9 cellular contexts compared by ENCODE assay signal in the genomic region with DNA sequence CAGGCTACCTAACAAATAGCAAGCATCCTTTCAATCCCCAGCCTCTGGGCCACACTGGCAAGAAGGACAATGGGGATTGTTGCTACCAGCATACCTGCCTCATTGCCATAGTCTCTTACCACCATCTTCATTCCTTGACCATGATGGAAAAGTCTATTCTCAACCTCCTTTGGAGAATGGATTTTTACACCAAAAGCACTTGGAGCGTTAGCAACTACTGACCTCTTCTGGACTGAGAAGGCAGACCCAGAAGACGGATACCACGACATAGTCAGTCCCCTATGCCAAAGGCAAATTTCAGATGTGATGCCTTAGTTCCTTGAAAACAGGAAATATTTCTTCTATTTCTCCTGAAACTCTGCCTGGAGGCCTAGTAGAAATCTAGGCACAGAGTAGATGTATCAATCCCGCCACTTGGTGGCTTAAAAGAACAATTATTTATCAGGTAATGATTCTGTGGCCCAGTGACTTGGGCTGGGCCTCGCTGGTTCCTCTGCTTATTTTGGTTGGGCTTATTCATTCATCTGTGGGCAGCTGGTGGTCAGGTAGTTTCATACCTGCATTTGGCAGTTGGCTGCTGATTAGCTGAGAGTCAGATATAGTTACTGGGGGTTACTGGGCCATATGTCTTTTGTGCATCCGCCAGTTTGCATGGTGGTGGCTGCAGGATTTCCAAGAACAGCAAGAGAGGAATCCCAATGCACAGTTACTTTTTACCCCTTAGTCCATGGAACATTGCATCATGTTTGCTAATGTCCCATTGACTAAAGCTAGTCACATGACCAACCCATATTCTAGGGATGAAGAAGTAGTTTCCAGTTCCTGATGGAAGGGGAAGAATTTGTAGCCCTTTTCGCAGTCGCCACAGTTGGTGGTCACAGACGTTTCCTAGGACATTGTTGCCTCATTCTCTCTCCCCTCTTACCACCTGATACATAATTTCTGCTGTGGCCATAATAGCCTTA.
DNase-seq lines count a peak whose midpoint lies in the region; ATAC-seq, FAIRE-seq and TF ChIP-seq lines count a peak whose summit lies in the region.
"Had no signal": no experiment of that assay in that cellular context is flagged by ENCODE, and none has a peak within 500 bp of the region (broad histone marks: within the 10 kb centered on the region; RNA-seq: fewer than 3 reads in every experiment).

No MANE protein-coding gene starts in this region.

- no peak overlapping the region for H3K4me3 Mint-ChIP-seq in stimulated activated memory B cell treated with anti-CD40 and anti-IgM and Interleukin-4, amounts not matched to agents 10 μg/mL and 1 μg/mL and 100 μg/mL, for 72 hours

- peak; percentile 63 for TF ChIP-seq CTCF in AG04450 (IDR thresholded peaks at IDR 0.05; ENCODE audit: low read depth, low read length)
- peak; percentile 17 to 54 (median 23) for TF ChIP-seq CTCF in keratinocyte (optimal IDR thresholded peaks at IDR 0.05 in 1 of 3, IDR thresholded peaks at IDR 0.05 in 1 of 3, conservative IDR thresholded peaks at IDR 0.05 in 1 of 3; ENCODE audit: extremely low read depth in 1 of 3, insufficient read depth in 2 of 3, low read length in 3 of 3)

- H3K4me1 Mint-ChIP-seq in stimulated activated memory B cell treated with anti-CD40 and anti-IgM and Interleukin-4, amounts not matched to agents 10 μg/mL and 1 μg/mL and 100 μg/mL, for 72 hours = peaks cover 40% of the 10 kb centered on the region

- no peaks in the 10 kb centered on the region for H3K36me3 Mint-ChIP-seq in stimulated activated memory B cell treated with anti-CD40 and anti-IgM and Interleukin-4, amounts not matched to agents 10 μg/mL and 1 μg/mL and 100 μg/mL, for 72 hours

- H3K36me3 ChIP-seq in keratinocyte (ENCODE audit: control insufficient read depth in 2 of 2, extremely low read depth in 1 of 2, insufficient read depth in 2 of 2, low read length in 2 of 2) = no peaks in the 10 kb centered on the region
- H3K36me3 ChIP-seq: SJSA1 had no signal

- no peak overlapping the region for H3K4me3 ChIP-seq in AG04450 (ENCODE audit: low read depth, low read length)
- no peak overlapping the region for H3K4me3 ChIP-seq in keratinocyte (ENCODE audit: control insufficient read depth in 2 of 3, extremely low read depth in 1 of 3, insufficient read depth in 2 of 3, low read depth in 1 of 3, low read length in 3 of 3)
- H3K4me3 ChIP-seq: SJSA1 had no signal

- H3K27ac Mint-ChIP-seq in stimulated activated memory B cell treated with anti-CD40 and anti-IgM and Interleukin-4, amounts not matched to agents 10 μg/mL and 1 μg/mL and 100 μg/mL, for 72 hours = no peak overlapping the region

- ATAC-seq in GM19463 (IDR thresholded peaks at IDR 0.05; ENCODE audit: unreplicated experiment) (peak; percentile 41), GM18519 (IDR thresholded peaks at IDR 0.05; ENCODE audit: low FRiP score, unreplicated experiment) (no peak)
- ATAC-seq in stimulated activated memory B cell treated with anti-CD40 and anti-IgM and Interleukin-4, amounts not matched to agents 10 μg/mL and 1 μg/mL and 100 μg/mL, for 72 hours = no peak

- H4K20me1 ChIP-seq in keratinocyte (ENCODE audit: control insufficient read depth, extremely low read depth, insufficient read depth, low read length) = no peaks in the 10 kb centered on the region

- DNase-seq in AG04450 (ENCODE audit: low read depth, low spot score) = peak; percentile 1
- DNase-seq in SW480 (ENCODE audit: low spot score) = peak; percentile 25
- DNase-seq in keratinocyte (ENCODE audit: low read depth, low spot score) = no peak
- DNase-seq in activated CD4-positive, alpha-beta T cell treated with anti-CD3 and anti-CD28 coated beads for 1 hour = no peak
- DNase-seq in NCI-H526 treated with DMSO at 0.1 percent for 48 hours (lab: John Stamatoyannopoulos, UW) = no peak

- no peak overlapping the region for H2AFZ ChIP-seq in keratinocyte (ENCODE audit: control insufficient read depth, low read length)

- no peaks in the 10 kb centered on the region for H3K9me1 ChIP-seq in keratinocyte (ENCODE audit: control insufficient read depth, extremely low read depth, insufficient read depth, low read length)

- H3K9me3 ChIP-seq in AG04450 (ENCODE audit: control insufficient read depth, insufficient read depth, low read length) (peaks cover 18% of the 10 kb centered on the region; the same call in 1 of the 2 replicates), keratinocyte (ENCODE audit: control insufficient read depth, low read depth, low read length) (no peaks in the 10 kb centered on the region)
- H3K9me3 ChIP-seq: SJSA1 had no signal

- no peaks in the 10 kb centered on the region for H3K79me2 ChIP-seq in keratinocyte (ENCODE audit: control insufficient read depth, insufficient read depth, low read length)

- no peak overlapping the region for H3K9ac ChIP-seq in keratinocyte (ENCODE audit: control insufficient read depth, extremely low read depth, insufficient read depth, low read length)

- peaks cover 3% of the 10 kb centered on the region for H3K27me3 ChIP-seq in AG04450 (ENCODE audit: control insufficient read depth, insufficient read depth, low read length)
- H3K27me3 ChIP-seq in keratinocyte (ENCODE audit: control insufficient read depth, extremely low read depth, insufficient read depth, low read length) = no peaks in the 10 kb centered on the region
- H3K27me3 ChIP-seq: SJSA1 had no signal

- dilution Hi-C loops in keratinocyte (cut with MboI; ENCODE audit: extremely low pct_ligation_motif_present, low sequenced_read_pairs) = no loop called here

- peaks cover 27% of the 10 kb centered on the region for H3K27me3 Mint-ChIP-seq in stimulated activated memory B cell treated with anti-CD40 and anti-IgM and Interleukin-4, amounts not matched to agents 10 μg/mL and 1 μg/mL and 100 μg/mL, for 72 hours

- CTCF ChIA-PET in AG04450 (lab: Charles Lee) = interaction anchor here (0.7 to 2.3 kb wide), 4 partner anchors 286 to 904 kb away, joined by 3 to 10 read pairs (median 4); no protein-coding TSS in a partner anchor

- POLR2A ChIA-PET in AG04450 (lab: Yijun Ruan, JAX) = no interaction called here

- H3K27ac ChIP-seq in AG04450 (ENCODE audit: low read depth, low read length) = no peak overlapping the region
- no peak overlapping the region for H3K27ac ChIP-seq in keratinocyte (ENCODE audit: control insufficient read depth, insufficient read depth, low read length)
- H3K27ac ChIP-seq: SJSA1 had no signal

- peaks cover 3% of the 10 kb centered on the region for H3K9me3 Mint-ChIP-seq in stimulated activated memory B cell treated with anti-CD40 and anti-IgM and Interleukin-4, amounts not matched to agents 10 μg/mL and 1 μg/mL and 100 μg/mL, for 72 hours

- no peak overlapping the region for H3K4me2 ChIP-seq in keratinocyte (ENCODE audit: control insufficient read depth, extremely low read depth, insufficient read depth, low read depth, low read length)

- no peak for FAIRE-seq in keratinocyte (lab: Jason Lieb, UNC)

- H3K4me1 ChIP-seq in keratinocyte (ENCODE audit: control insufficient read depth, extremely low read depth, insufficient read depth, low read length) = no peaks in the 10 kb centered on the region
- H3K4me1 ChIP-seq: SJSA1 had no signal

Comparison
In these comparisons a context has a peak if more than half of its experiments do, and no peak if none do; other contexts are left out.
1. DNase-seq: peak in AG04450 (single experiment) and SW480 (single experiment); none in keratinocyte (single experiment), activated CD4-positive, alpha-beta T cell treated with anti-CD3 and anti-CD28 coated beads for 1 hour (single experiment) and NCI-H526 treated with DMSO at 0.1 percent for 48 hours (single experiment).